1 cellular context compared by ENCODE assay signal in genomic region chr17:44362964-44363612, GRCh38.
TF ChIP-seq lines count a peak whose summit lies in the region.

No MANE protein-coding gene starts in this region.

TF ChIP-seq in H1, 55 proteins besides CTCF, POLR2A, EP300 and RAD21:
- TF ChIP-seq SAP30 (IDR thresholded peaks at IDR 0.05; ENCODE audit: insufficient read depth, insufficient replicate concordance, low read length): peak; percentile 32
- peak; percentile 86 for TF ChIP-seq KDM4A (IDR thresholded peaks at IDR 0.05; ENCODE audit: low read depth, low read length, severe bottlenecking)
- TF ChIP-seq TAF1 (IDR thresholded peaks at IDR 0.05; ENCODE audit: low read depth, low read length): 0 out of 2 replicates have a peak, but pooled peaks have one; percentile 5
- TF ChIP-seq ASH2L (IDR thresholded peaks at IDR 0.05; ENCODE audit: low read length): no peak
- no peak for TF ChIP-seq EZH2 (IDR thresholded peaks at IDR 0.05; ENCODE audit: low read depth, low read length, severe bottlenecking)
TF ChIP-seq in H1: peak in this region for 3.
